15 cellular contexts compared by ENCODE assay signal in the genomic region with DNA sequence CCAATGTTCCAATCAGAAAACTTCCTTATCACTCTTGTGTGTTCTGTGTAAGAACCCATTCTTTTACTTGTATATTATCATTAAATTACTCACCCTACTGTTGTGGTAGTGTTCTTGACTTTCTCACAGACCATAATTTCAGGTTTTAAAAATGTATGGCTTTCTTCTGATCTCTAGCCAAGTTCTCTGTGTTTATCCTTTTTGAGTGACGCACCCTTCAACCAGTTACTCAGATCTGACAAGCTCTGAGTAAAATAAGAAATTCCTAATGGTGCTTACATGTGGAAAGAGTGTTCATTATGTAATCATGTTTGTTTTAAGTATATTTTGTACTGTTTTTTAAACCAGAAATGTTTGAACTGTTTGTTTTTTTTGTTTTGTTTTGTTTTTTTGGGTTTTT.
DNase-seq lines count a peak whose midpoint lies in the region; TF ChIP-seq lines count a peak whose summit lies in the region.
"Had no signal": no experiment of that assay in that cellular context is flagged by ENCODE, and none has a peak within 500 bp of the region (broad histone marks: within the 10 kb centered on the region; RNA-seq: fewer than 3 reads in every experiment).

No MANE protein-coding gene starts in this region.

- CTCF ChIA-PET in AG04449 (lab: Yijun Ruan, JAX) = interaction anchor here (1.0 to 5.0 kb wide), 6 partner anchors 9 to 159 kb away, joined by 3 to 34 read pairs (median 18); partner anchors contain the start of gene TBPL1

- H3K36me3 Mint-ChIP-seq in T-helper 2 cell treated with Interferon-gamma antibody and Interleukin-4, amounts not matched to agents 5 μg/mL and 100 μg/mL, for 36 hours (ENCODE audit: low read depth) = no peaks in the 10 kb centered on the region

- TF ChIP-seq CTCF in AG04449 (IDR thresholded peaks at IDR 0.05; ENCODE audit: insufficient read depth, low read length, missing control alignments) (no peak), GM13976 (IDR thresholded peaks at IDR 0.05; ENCODE audit: borderline replicate concordance, control extremely low read depth, extremely low read depth, insufficient read depth, missing control alignments) (no peak), astrocyte of the cerebellum (IDR thresholded peaks at IDR 0.05; ENCODE audit: low read depth, low read length, missing control alignments) (no peak)

- H3K27ac Mint-ChIP-seq in T-helper 2 cell treated with Interferon-gamma antibody and Interleukin-4, amounts not matched to agents 5 μg/mL and 100 μg/mL, for 36 hours = no peak overlapping the region
- H3K27ac Mint-ChIP-seq: GM23338 had no signal

- in situ Hi-C loops in GM13976 (cut with MboI; ENCODE audit: low sequenced_read_pairs, unreplicated experiment) = no loop called here
- in situ Hi-C loops in astrocyte of the cerebellum (cut with HindIII; ENCODE audit: low sequenced_read_pairs) = no loop called here

- POLR2A ChIA-PET in AG04449 (lab: Yijun Ruan, JAX) = interaction anchor here (0.8 to 1.7 kb wide), 2 partner anchors 10 to 11 kb away, joined by 5 read pairs; partner anchors contain the start of gene TBPL1

- H3K4me3 ChIP-seq in AG04449 (ENCODE audit: low read depth, low read length) (no peak overlapping the region), astrocyte of the cerebellum (ENCODE audit: low read depth, low read length) (no peak overlapping the region)
- H3K4me3 ChIP-seq: GM23338, PC-9, spleen had no signal

- H3K4me1 Mint-ChIP-seq in T-helper 2 cell treated with Interferon-gamma antibody and Interleukin-4, amounts not matched to agents 5 μg/mL and 100 μg/mL, for 36 hours (ENCODE audit: low read depth) = peaks cover 21% of the 10 kb centered on the region

- H3K27me3 Mint-ChIP-seq in T-helper 2 cell treated with Interferon-gamma antibody and Interleukin-4, amounts not matched to agents 5 μg/mL and 100 μg/mL, for 36 hours (ENCODE audit: low read depth) = no peaks in the 10 kb centered on the region
- H3K27me3 Mint-ChIP-seq: central memory CD8-positive, alpha-beta T cell had no signal

- H3K4me3 Mint-ChIP-seq in T-helper 2 cell treated with Interferon-gamma antibody and Interleukin-4, amounts not matched to agents 5 μg/mL and 100 μg/mL, for 36 hours = no peak overlapping the region
- H3K4me3 Mint-ChIP-seq: central memory CD8-positive, alpha-beta T cell; GM23338; neural crest cell had no signal

- H3K9me3 Mint-ChIP-seq in T-helper 2 cell treated with Interferon-gamma antibody and Interleukin-4, amounts not matched to agents 5 μg/mL and 100 μg/mL, for 36 hours = no peaks in the 10 kb centered on the region
- H3K9me3 Mint-ChIP-seq: central memory CD8-positive, alpha-beta T cell; GM23338; neural crest cell had no signal

- DNase-seq in AG04449 (ENCODE audit: low read depth, low spot score) = peak; percentile 55
- peak; percentile 25 for DNase-seq in GM13976 (ENCODE audit: low spot score)
- peak; percentile 49 for DNase-seq in astrocyte of the cerebellum (ENCODE audit: low read depth)
- peak; percentile 97 for DNase-seq in iris pigment epithelial cell (ENCODE audit: low read depth)
- no peak for DNase-seq in T-helper 2 cell treated with Interferon-gamma antibody and Interleukin-4, amounts not matched to agents 5 μg/mL and 100 μg/mL, for 36 hours (ENCODE audit: low spot score)
- no peak for DNase-seq in NCI-H2107 (lab: John Stamatoyannopoulos, UW)
- no peak for DNase-seq in stimulated activated CD4-positive, alpha-beta T cell treated with anti-CD3 and anti-CD28 coated beads, Interleukin-4, amount 100 ng/mL, for 1 hour
- DNase-seq in OCI-M1 (lab: John Stamatoyannopoulos, UW) = no peak
- DNase-seq: foreskin melanocyte, left cardiac atrium, PC-9, spleen had no signal

Comparison
In these comparisons a context has a peak if more than half of its experiments do, and no peak if none do; other contexts are left out.
1. DNase-seq: peak in AG04449 (single experiment), GM13976 (single experiment), astrocyte of the cerebellum (single experiment) and iris pigment epithelial cell (single experiment); none in T-helper 2 cell treated with Interferon-gamma antibody and Interleukin-4, amounts not matched to agents 5 μg/mL and 100 μg/mL, for 36 hours (single experiment), NCI-H2107 (single experiment), stimulated activated CD4-positive, alpha-beta T cell treated with anti-CD3 and anti-CD28 coated beads, Interleukin-4, amount 100 ng/mL, for 1 hour (single experiment) and OCI-M1 (single experiment).